In the genomic region with DNA sequence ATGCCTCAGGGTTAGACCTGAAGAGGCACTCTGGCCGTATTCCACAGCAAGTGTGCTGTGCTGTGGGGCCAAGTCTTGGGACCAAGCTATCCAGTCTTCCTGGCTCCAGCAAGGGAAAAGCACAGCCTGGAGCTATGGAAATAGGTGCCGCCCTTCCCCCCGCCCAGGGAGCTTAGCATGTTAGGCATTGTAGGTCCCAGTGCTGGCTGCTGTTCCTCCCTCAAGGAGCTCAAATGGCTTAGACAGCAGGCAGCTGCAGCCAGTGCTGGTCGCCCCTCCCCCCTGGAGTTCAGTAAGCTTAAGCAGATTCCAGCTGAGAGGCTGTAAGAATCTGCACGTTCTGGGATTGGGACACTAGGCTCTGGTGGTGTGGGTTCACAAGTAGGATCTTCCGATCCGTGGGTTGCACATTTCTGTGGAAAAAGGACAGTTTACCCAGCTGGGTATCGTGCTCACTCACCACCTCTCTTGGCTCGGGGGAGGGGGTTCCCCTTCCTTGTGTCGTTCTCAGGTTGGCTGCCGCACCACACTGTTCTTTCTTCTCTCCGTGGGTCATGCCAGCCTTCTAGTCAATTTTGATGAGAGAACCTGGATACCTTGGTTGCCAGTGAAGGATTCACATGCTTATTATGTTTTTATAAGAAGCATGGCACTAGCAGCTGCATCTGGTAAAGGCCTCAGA, we compare ENCODE assay signal across 11 cellular contexts.
A peak's percentile ranks its signal among the peaks of the same experiment; 100 is the strongest.
DNase-seq lines count a peak whose midpoint lies in the region; ATAC-seq and TF ChIP-seq lines count a peak whose summit lies in the region.
"Had no signal": no experiment of that assay in that cellular context is flagged by ENCODE, and none has a peak within 500 bp of the region (broad histone marks: within the 10 kb centered on the region; RNA-seq: fewer than 3 reads in every experiment).

No MANE protein-coding gene starts in this region.

- H3K27ac Mint-ChIP-seq in T-cell (no peak overlapping the region), Calu3 (ENCODE audit: unreplicated experiment) (no peak overlapping the region)
- H3K27ac Mint-ChIP-seq: activated naive CD8-positive, alpha-beta T cell treated with anti-CD3 and anti-CD28 coated beads, Interleukin-2, amount 50 U/mL, for 24 hours; CD4-positive, alpha-beta memory T cell had no signal

- no peak overlapping the region for H3K4me3 Mint-ChIP-seq in T-cell
- H3K4me3 Mint-ChIP-seq in Calu3 (ENCODE audit: low read depth, unreplicated experiment) = no peak overlapping the region
- H3K4me3 Mint-ChIP-seq: activated naive CD8-positive, alpha-beta T cell treated with anti-CD3 and anti-CD28 coated beads, Interleukin-2, amount 50 U/mL, for 24 hours; CD4-positive, alpha-beta memory T cell had no signal

- 52 to 59% methylated on average over 12 of the region's 12 CpGs for WGBS in sigmoid colon, 2 donors

- TF ChIP-seq EP300 in sigmoid colon (IDR thresholded peaks at IDR 0.05) = no peak

- CTCF ChIA-PET in T-cell (lab: Charles Lee) = no interaction called here
- CTCF ChIA-PET in Calu3 (lab: Charles Lee) = no interaction called here

- no peaks in the 10 kb centered on the region for H3K36me3 ChIP-seq in HUES6 (ENCODE audit: control insufficient read depth, insufficient read depth, low read length)
- H3K36me3 ChIP-seq in SJCRH30 = no peaks in the 10 kb centered on the region
- H3K36me3 ChIP-seq in sigmoid colon = no peaks in the 10 kb centered on the region
- H3K36me3 ChIP-seq: SJSA1 had no signal

- H3K36me3 Mint-ChIP-seq in T-cell (no peaks in the 10 kb centered on the region), Calu3 (ENCODE audit: insufficient read depth, unreplicated experiment) (no peaks in the 10 kb centered on the region)
- H3K36me3 Mint-ChIP-seq: CD4-positive, alpha-beta memory T cell had no signal

- no peak overlapping the region for H3K9ac ChIP-seq in HUES6 (ENCODE audit: low read length)

- no peaks in the 10 kb centered on the region for H3K27me3 ChIP-seq in HUES6 (ENCODE audit: control insufficient read depth, insufficient read depth, low read length)
- H3K27me3 ChIP-seq in SJCRH30 = no peaks in the 10 kb centered on the region
- no peaks in the 10 kb centered on the region for H3K27me3 ChIP-seq in sigmoid colon
- H3K27me3 ChIP-seq: SJSA1 had no signal

- ATAC-seq in T-cell (replicated peaks in 1 of 4) = no peak
- ATAC-seq: activated naive CD8-positive, alpha-beta T cell treated with anti-CD3 and anti-CD28 coated beads, Interleukin-2, amount 50 U/mL, for 24 hours had no signal

- no peak for TF ChIP-seq POLR2A in sigmoid colon (IDR thresholded peaks at IDR 0.05)

- H3K4me1 ChIP-seq in HUES6 (ENCODE audit: control insufficient read depth, insufficient read depth, low read length) = peaks cover 23% of the 10 kb centered on the region
- peaks cover 13% of the 10 kb centered on the region for H3K4me1 ChIP-seq in SJCRH30
- H3K4me1 ChIP-seq in sigmoid colon = no peaks in the 10 kb centered on the region
- H3K4me1 ChIP-seq: SJSA1 had no signal

- H3K9me3 ChIP-seq in HUES6 (ENCODE audit: control insufficient read depth, insufficient read depth, low read depth, low read length) (no peaks in the 10 kb centered on the region), SJCRH30 (replicated peaks) (no peaks in the 10 kb centered on the region), sigmoid colon (no peaks in the 10 kb centered on the region)
- H3K9me3 ChIP-seq: SJSA1 had no signal

- H3K9me3 Mint-ChIP-seq in T-cell (peaks cover 5 to 17% (median 15%) of the 10 kb centered on the region in 3 donors), Calu3 (ENCODE audit: low read depth, unreplicated experiment) (peaks cover 6% of the 10 kb centered on the region)
- H3K9me3 Mint-ChIP-seq: activated naive CD8-positive, alpha-beta T cell treated with anti-CD3 and anti-CD28 coated beads, Interleukin-2, amount 50 U/mL, for 24 hours had no signal

- POLR2A ChIA-PET in T-cell (lab: Charles Lee) = no interaction called here

- H3K4me3 ChIP-seq in HUES6 (ENCODE audit: low read depth, low read length) = peak overlapping the region; percentile 38
- peak overlapping the region; percentile 21 for H3K4me3 ChIP-seq in SJCRH30
- no peak overlapping the region for H3K4me3 ChIP-seq in sigmoid colon
- H3K4me3 ChIP-seq: SJSA1 had no signal

- peak; percentile 91 to 92 for DNase-seq in SJCRH30
- DNase-seq in iPS-NIHi11 (ENCODE audit: low spot score) = peak; percentile 23
- peak; percentile 61 for DNase-seq in sigmoid colon
- no peak for DNase-seq in T-cell
- no peak for DNase-seq in NCI-H345 (lab: John Stamatoyannopoulos, UW)
- DNase-seq in Calu3 = no peak
- DNase-seq: activated naive CD8-positive, alpha-beta T cell treated with anti-CD3 and anti-CD28 coated beads, Interleukin-2, amount 50 U/mL, for 24 hours; CD4-positive, alpha-beta memory T cell; NCI-H526 treated with DMSO at 0.1 percent for 48 hours had no signal

- intact Hi-C loops in sigmoid colon (cut with DNase I) = no loop called here
- intact Hi-C loops in Calu3 (cut with micrococcal nuclease; ENCODE audit: unreplicated experiment) = no loop called here

- H3K4me1 Mint-ChIP-seq in T-cell (no peaks in the 10 kb centered on the region), Calu3 (ENCODE audit: low read depth, unreplicated experiment) (no peaks in the 10 kb centered on the region)
- H3K4me1 Mint-ChIP-seq: activated naive CD8-positive, alpha-beta T cell treated with anti-CD3 and anti-CD28 coated beads, Interleukin-2, amount 50 U/mL, for 24 hours; CD4-positive, alpha-beta memory T cell had no signal

- H3K27me3 Mint-ChIP-seq in T-cell (no peaks in the 10 kb centered on the region), Calu3 (ENCODE audit: unreplicated experiment) (no peaks in the 10 kb centered on the region)
- H3K27me3 Mint-ChIP-seq: activated naive CD8-positive, alpha-beta T cell treated with anti-CD3 and anti-CD28 coated beads, Interleukin-2, amount 50 U/mL, for 24 hours; CD4-positive, alpha-beta memory T cell had no signal

- BruUV-seq in Calu3 (replicated peaks; lab: Mats Ljungman, UMichigan) = no TSS peak

- TF ChIP-seq CTCF in sigmoid colon (IDR thresholded peaks at IDR 0.05) (no peak), Calu3 (IDR thresholded peaks at IDR 0.05; ENCODE audit: unreplicated experiment) (no peak)

- H3K27ac ChIP-seq in HUES6 (ENCODE audit: low read depth, low read length) = no peak overlapping the region
- no peak overlapping the region; the same call in 1 of the 2 replicates for H3K27ac ChIP-seq in SJCRH30
- no peak overlapping the region for H3K27ac ChIP-seq in sigmoid colon
- H3K27ac ChIP-seq: SJSA1 had no signal

Comparison
In these comparisons a context has a peak if more than half of its experiments do, and no peak if none do; other contexts are left out.
1. H3K4me3 ChIP-seq: peak in HUES6 (single experiment) and SJCRH30 (single experiment); none in sigmoid colon (0 of 4).
2. DNase-seq: peak in SJCRH30 (2 of 2), iPS-NIHi11 (single experiment) and sigmoid colon (single experiment); none in T-cell (0 of 34), NCI-H345 (single experiment) and Calu3 (single experiment).